Comparison of ENCODE assay signal across 21 cellular contexts in genomic region chr17:27239584-27239983, GRCh38. TPM values are rescaled to one million over a fixed set of nuclear protein-coding genes. Genes with fewer than 3 reads are reported as not detected.
DNase-seq lines count a peak whose midpoint lies in the region; ATAC-seq and TF ChIP-seq lines count a peak whose summit lies in the region.
"Had no signal": no experiment of that assay in that cellular context is flagged by ENCODE, and none has a peak within 500 bp of the region (broad histone marks: within the 10 kb centered on the region; RNA-seq: fewer than 3 reads in every experiment).

No MANE protein-coding gene starts in this region.

- DNase-seq in Caco-2, result no peak
- DNase-seq in spleen, result no peak
- no peak for DNase-seq in NOMO-1 treated with dmso at 0.1 percent for 144 hours (lab: John Stamatoyannopoulos, UW; ENCODE audit: unreplicated experiment)
- no peak for DNase-seq in left ventricle myocardium superior
- DNase-seq in NCI-H82 treated with DMSO at 0.1 percent for 48 hours (lab: John Stamatoyannopoulos, UW; ENCODE audit: unreplicated experiment), result no peak
- DNase-seq: C1 segment of cervical spinal cord; CD8-positive, alpha-beta memory T cell; GDM1; HCEC 1CT; IMR-90; NCI-H1105; NCI-H146; NCI-H2029; NCI-H2227 treated with DMSO at 0.1 percent for 48 hours; NCI-H510A; NK-92 treated with Interleukin-12 subunit alpha and Interleukin-12 subunit beta, amount 100 ng/mL, for 24 hours had no signal

- no peaks in the 10 kb centered on the region for H3K27me3 Mint-ChIP-seq in Caco-2 (ENCODE audit: insufficient read depth, unreplicated experiment)
- H3K27me3 Mint-ChIP-seq in dendritic cell treated with granulocyte-macrophage colony-stimulating factor and Interleukin-4, amounts not matched to agents 40 ng/mL and 50 ng/mL, for 4 days, result no peaks in the 10 kb centered on the region

- no peaks in the 10 kb centered on the region for H3K36me3 ChIP-seq in BLaER1 treated with 17β-estradiol and CSF1 and Interleukin-3, amounts not matched to agents 10 nM and 100 nM
- H3K36me3 ChIP-seq in Caco-2 (ENCODE audit: control insufficient read depth, insufficient read depth, low read length), result no peaks in the 10 kb centered on the region
- H3K36me3 ChIP-seq in spleen, result no peaks in the 10 kb centered on the region
- H3K36me3 ChIP-seq: SJSA1 had no signal

- peak overlapping the region in 7 of 11 experiments; percentile 37 to 96 (median 78); a peak in 11 of 22 replicates for H3K27ac ChIP-seq in BLaER1 treated with 17β-estradiol and CSF1 and Interleukin-3, amounts not matched to agents 10 nM and 100 nM
- H3K27ac ChIP-seq in spleen, result peak overlapping the region in 5 of 8 donors; percentile 37 to 97 (median 64)
- H3K27ac ChIP-seq: SJSA1 had no signal

- H3K27ac Mint-ChIP-seq in Caco-2 (ENCODE audit: unreplicated experiment), result peak overlapping the region; percentile 17
- peak overlapping the region; percentile 96 for H3K27ac Mint-ChIP-seq in dendritic cell treated with granulocyte-macrophage colony-stimulating factor and Interleukin-4, amounts not matched to agents 40 ng/mL and 50 ng/mL, for 4 days
- H3K27ac Mint-ChIP-seq: CD8-positive, alpha-beta memory T cell; GM23338 had no signal

- peaks cover 16 to 100% (median 38%) of the 10 kb centered on the region in 10 experiments for H3K4me1 ChIP-seq in BLaER1 treated with 17β-estradiol and CSF1 and Interleukin-3, amounts not matched to agents 10 nM and 100 nM
- H3K4me1 ChIP-seq in Caco-2, result peaks cover 45% of the 10 kb centered on the region
- H3K4me1 ChIP-seq in spleen, result peaks cover 8 to 80% (median 33%) of the 10 kb centered on the region in 6 donors
- H3K4me1 ChIP-seq: SJSA1 had no signal

- ATAC-seq in HG02840 (IDR thresholded peaks at IDR 0.05; ENCODE audit: low FRiP score, unreplicated experiment), result no peak
- ATAC-seq in left ventricle myocardium superior, result no peak
- ATAC-seq: GM23338 had no signal

- no peaks in the 10 kb centered on the region for H3K27me3 ChIP-seq in BLaER1 treated with 17β-estradiol and CSF1 and Interleukin-3, amounts not matched to agents 10 nM and 100 nM
- H3K27me3 ChIP-seq in Caco-2 (replicated peaks; ENCODE audit: control insufficient read depth, insufficient read depth, low read length), result no peaks in the 10 kb centered on the region
- H3K27me3 ChIP-seq in spleen (replicated peaks in 1 of 7), result no peaks in the 10 kb centered on the region
- H3K27me3 ChIP-seq: SJSA1 had no signal

- peaks cover 24% of the 10 kb centered on the region for H3K4me1 Mint-ChIP-seq in Caco-2 (ENCODE audit: low read depth, unreplicated experiment)
- peaks cover 72% of the 10 kb centered on the region for H3K4me1 Mint-ChIP-seq in dendritic cell treated with granulocyte-macrophage colony-stimulating factor and Interleukin-4, amounts not matched to agents 40 ng/mL and 50 ng/mL, for 4 days (ENCODE audit: low read depth)
- H3K4me1 Mint-ChIP-seq: CD8-positive, alpha-beta memory T cell had no signal

- no peak for TF ChIP-seq CTCF in Caco-2 (IDR thresholded peaks at IDR 0.05; ENCODE audit: insufficient read depth in 1 of 2, low read depth in 1 of 2, low read length in 1 of 2, severe bottlenecking in 1 of 2, unreplicated experiment in 1 of 2)
- no peak for TF ChIP-seq CTCF in spleen (IDR thresholded peaks at IDR 0.05 in 8 of 11, conservative IDR thresholded peaks at IDR 0.05 in 3 of 11)

- H3K9me3 Mint-ChIP-seq in Caco-2 (ENCODE audit: unreplicated experiment), result no peaks in the 10 kb centered on the region
- H3K9me3 Mint-ChIP-seq in dendritic cell treated with granulocyte-macrophage colony-stimulating factor and Interleukin-4, amounts not matched to agents 40 ng/mL and 50 ng/mL, for 4 days, result no peaks in the 10 kb centered on the region
- H3K9me3 Mint-ChIP-seq: CD8-positive, alpha-beta memory T cell; GM23338 had no signal

- intact Hi-C loops in Caco-2 (cut with micrococcal nuclease; ENCODE audit: unreplicated experiment) (loop anchor here (5.0 to 10.0 kb wide), 4 partner anchors 42 to 255 kb away; no protein-coding TSS in a partner anchor), spleen (cut with DNase I; ENCODE audit: low total_unique reads) (loop anchor here (5.0 kb wide), 2 partner anchors 93 to 363 kb away; no protein-coding TSS in a partner anchor), left ventricle myocardium superior (cut with micrococcal nuclease) (loop anchor here (5.0 to 10.0 kb wide), 2 partner anchors 115 to 363 kb away; no protein-coding TSS in a partner anchor)
- intact Hi-C loops in dendritic cell treated with granulocyte-macrophage colony-stimulating factor and Interleukin-4, amounts not matched to agents 40 ng/mL and 50 ng/mL, for 4 days (cut with micrococcal nuclease), result loop anchor here (1.0 to 10.0 kb wide), 3 partner anchors 93 to 293 kb away; partner anchors contain the start of gene KSR1

- H3K4me3 Mint-ChIP-seq in Caco-2 (ENCODE audit: unreplicated experiment), result no peak overlapping the region
- no peak overlapping the region for H3K4me3 Mint-ChIP-seq in dendritic cell treated with granulocyte-macrophage colony-stimulating factor and Interleukin-4, amounts not matched to agents 40 ng/mL and 50 ng/mL, for 4 days
- H3K4me3 Mint-ChIP-seq: CD8-positive, alpha-beta memory T cell; GM23338 had no signal

- peak overlapping the region in 5 of 11 experiments; percentile 2 to 78 (median 67); a peak in 7 of 22 replicates for H3K9ac ChIP-seq in BLaER1 treated with 17β-estradiol and CSF1 and Interleukin-3, amounts not matched to agents 10 nM and 100 nM

- no peak for TF ChIP-seq POLR2A in spleen (IDR thresholded peaks at IDR 0.05)

- peaks cover 0 to 7% (median 0%) of the 10 kb centered on the region in 11 experiments; a peak in 2 of 22 replicates for H3K9me3 ChIP-seq in BLaER1 treated with 17β-estradiol and CSF1 and Interleukin-3, amounts not matched to agents 10 nM and 100 nM (replicated peaks in 1 of 11)
- H3K9me3 ChIP-seq in Caco-2 (no peaks in the 10 kb centered on the region), spleen (no peaks in the 10 kb centered on the region)
- H3K9me3 ChIP-seq: SJSA1 had no signal

- POLR2A ChIA-PET in Caco-2 (lab: Charles Lee), result interaction anchor here (2.3 kb wide), 1 partner anchor 55 kb away, joined by 9 read pairs; no protein-coding TSS in a partner anchor

- BruUV-seq in Caco-2 (replicated peaks; lab: Mats Ljungman, UMichigan), result no TSS peak

- H4K20me1 ChIP-seq in BLaER1 treated with 17β-estradiol and CSF1 and Interleukin-3, amounts not matched to agents 10 nM and 100 nM, result no peaks in the 10 kb centered on the region

- WGBS in spleen, 5 donors, result 72 to 89% (median 82%) methylated on average over 7 of the region's 7 CpGs

- H3K4me3 ChIP-seq in BLaER1 treated with 17β-estradiol and CSF1 and Interleukin-3, amounts not matched to agents 10 nM and 100 nM, result no peak overlapping the region
- H3K4me3 ChIP-seq in Caco-2 (ENCODE audit: low read depth, low read length) (no peak overlapping the region), spleen (no peak overlapping the region)
- H3K4me3 ChIP-seq: GM23338, SJSA1 had no signal

- peak overlapping the region; percentile 32 to 96 (median 60); a peak in 18 of 22 replicates for H3K4me2 ChIP-seq in BLaER1 treated with 17β-estradiol and CSF1 and Interleukin-3, amounts not matched to agents 10 nM and 100 nM
- H3K4me2 ChIP-seq: GM23338 had no signal

- CTCF ChIA-PET in Caco-2 (lab: Charles Lee), result interaction anchor here (6.6 kb wide), 1 partner anchor 94 kb away, joined by 122 read pairs; no protein-coding TSS in a partner anchor

- peaks cover 8% of the 10 kb centered on the region for H3K36me3 Mint-ChIP-seq in Caco-2 (ENCODE audit: insufficient read depth, unreplicated experiment)
- H3K36me3 Mint-ChIP-seq in dendritic cell treated with granulocyte-macrophage colony-stimulating factor and Interleukin-4, amounts not matched to agents 40 ng/mL and 50 ng/mL, for 4 days (ENCODE audit: low read depth), result no peaks in the 10 kb centered on the region
- H3K36me3 Mint-ChIP-seq: CD8-positive, alpha-beta memory T cell had no signal

RNA-seq across cellular contexts. Expression of gene WSB1, which starts 54.3 kb away (rescaled TPM):
- total RNA-seq in Caco-2 (2022) (149 and 157 TPM in 2 replicates), spleen (100 to 1,000 TPM; 356 to 641 (median 467) TPM), left ventricle myocardium superior (47.9 TPM)
- polyA plus RNA-seq in spleen, result 10 to 100 TPM; 54.7 to 92.3 (median 86.3) TPM
